ENCODE assay signal across 17 cellular contexts in the genomic region with DNA sequence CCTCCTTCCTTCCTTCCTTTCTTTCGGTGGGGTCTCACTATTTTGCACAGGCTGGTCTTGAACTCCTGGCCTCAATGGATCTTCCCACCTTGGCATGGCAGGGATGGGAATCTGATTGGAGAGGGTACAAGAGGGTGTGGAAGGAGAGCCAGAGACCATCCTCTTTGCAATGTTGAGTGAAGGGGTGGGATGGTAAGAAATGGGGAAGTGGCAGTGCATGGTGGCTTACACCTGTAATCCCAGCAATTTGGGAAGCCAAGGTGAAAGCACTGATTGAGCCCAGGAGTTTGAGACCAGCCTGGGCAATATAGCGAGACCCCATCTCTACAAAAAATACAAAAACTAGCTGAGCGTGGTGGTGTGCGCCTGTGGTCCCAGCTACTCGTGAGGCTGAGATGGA. TPM values are rescaled to one million over a fixed set of nuclear protein-coding genes. Genes with fewer than 3 reads are reported as not detected.
DNase-seq lines count a peak whose midpoint lies in the region; ATAC-seq and TF ChIP-seq lines count a peak whose summit lies in the region.
"Had no signal": no experiment of that assay in that cellular context is flagged by ENCODE, and none has a peak within 500 bp of the region (broad histone marks: within the 10 kb centered on the region; RNA-seq: fewer than 3 reads in every experiment).

No MANE protein-coding gene starts in this region.

- H3K27ac ChIP-seq in BLaER1 treated with 17β-estradiol and CSF1 and Interleukin-3, amounts not matched to agents 10 nM and 100 nM: no peak overlapping the region
- no peak overlapping the region for H3K27ac ChIP-seq in HEK293 (ENCODE audit: extremely low read depth, low read depth, low read length)
- H3K27ac ChIP-seq: C4-2B, HL-60 had no signal

- POLR2A ChIA-PET in HEK293 (lab: Yijun Ruan, JAX): interaction anchor here (0.6 to 0.7 kb wide), 4 partner anchors 109 to 174 kb away, joined by 3 to 7 read pairs (median 3); no protein-coding TSS in a partner anchor

- H3K36me3 Mint-ChIP-seq in memory B cell: peaks cover 10% of the 10 kb centered on the region

- peaks cover 5 to 27% (median 10%) of the 10 kb centered on the region in 11 experiments; a peak in 16 of 22 replicates for H3K36me3 ChIP-seq in BLaER1 treated with 17β-estradiol and CSF1 and Interleukin-3, amounts not matched to agents 10 nM and 100 nM
- peaks cover 8 to 9% of the 10 kb centered on the region in 2 experiments for H3K36me3 ChIP-seq in HEK293 (ENCODE audit: control insufficient read depth in 2 of 2, insufficient read depth in 1 of 2, low read length in 2 of 2)

- H3K9ac ChIP-seq in BLaER1 treated with 17β-estradiol and CSF1 and Interleukin-3, amounts not matched to agents 10 nM and 100 nM: no peak overlapping the region

- H3K9me3 ChIP-seq in BLaER1 treated with 17β-estradiol and CSF1 and Interleukin-3, amounts not matched to agents 10 nM and 100 nM (replicated peaks in 1 of 11): no peaks in the 10 kb centered on the region
- H3K9me3 ChIP-seq in HEK293 (ENCODE audit: control insufficient read depth, insufficient read depth, low read depth, low read length): no peaks in the 10 kb centered on the region

- intact Hi-C loops in head of caudate nucleus (cut with DNase I): no loop called here

- peaks cover 39 to 55% (median 47%) of the 10 kb centered on the region in 10 experiments for H3K4me1 ChIP-seq in BLaER1 treated with 17β-estradiol and CSF1 and Interleukin-3, amounts not matched to agents 10 nM and 100 nM
- H3K4me1 ChIP-seq in HEK293 (ENCODE audit: control insufficient read depth, insufficient read depth, low read length): peaks cover 5% of the 10 kb centered on the region

- H3K9me3 Mint-ChIP-seq in memory B cell: no peaks in the 10 kb centered on the region
- H3K9me3 Mint-ChIP-seq: CD4-positive, alpha-beta memory T cell; GM23338; HFFc6 had no signal

- H3K27me3 Mint-ChIP-seq in memory B cell: no peaks in the 10 kb centered on the region
- H3K27me3 Mint-ChIP-seq: B cell; CD4-positive, alpha-beta memory T cell had no signal

- DNase-seq in memory B cell (ENCODE audit: low spot score in 2 of 2) (no peak), head of caudate nucleus (no peak), dedifferentiated amniotic fluid mesenchymal stem cell (ENCODE audit: extremely low spot score) (no peak), mucosa of gallbladder (ENCODE audit: low spot score) (no peak)
- DNase-seq: Calu3; CD4-positive, alpha-beta memory T cell; DMS79 treated with DMSO at 0.1 percent for 48 hours; HCEC 1CT; HFFc6 had no signal

- H3K27me3 ChIP-seq in BLaER1 treated with 17β-estradiol and CSF1 and Interleukin-3, amounts not matched to agents 10 nM and 100 nM: no peaks in the 10 kb centered on the region

- CTCF ChIA-PET in HEK293 (lab: Yijun Ruan, JAX): no interaction called here

- peaks cover 31% of the 10 kb centered on the region for H3K4me1 Mint-ChIP-seq in memory B cell

- H3K4me3 ChIP-seq in BLaER1 treated with 17β-estradiol and CSF1 and Interleukin-3, amounts not matched to agents 10 nM and 100 nM: no peak overlapping the region
- no peak overlapping the region for H3K4me3 ChIP-seq in HEK293 (ENCODE audit: low read depth, low read length)
- H3K4me3 ChIP-seq: GM23338 had no signal

- H3K27ac Mint-ChIP-seq in memory B cell: peak overlapping the region; percentile 58
- H3K27ac Mint-ChIP-seq: GM23338, HFFc6 had no signal

- peaks cover 13 to 62% (median 36%) of the 10 kb centered on the region in 11 experiments; a peak in 18 of 22 replicates for H4K20me1 ChIP-seq in BLaER1 treated with 17β-estradiol and CSF1 and Interleukin-3, amounts not matched to agents 10 nM and 100 nM

- TF ChIP-seq CTCF in HEK293 (tag by site-specific recombination; IDR thresholded peaks at IDR 0.05): no peak

- no peak for ATAC-seq in memory B cell (ENCODE audit: low read depth)
- ATAC-seq: GM23338 had no signal

- H3K4me2 ChIP-seq in BLaER1 treated with 17β-estradiol and CSF1 and Interleukin-3, amounts not matched to agents 10 nM and 100 nM: peak overlapping the region; percentile 19 to 69 (median 52); a peak in 21 of 22 replicates
- H3K4me2 ChIP-seq: GM23338 had no signal

- H3K4me3 Mint-ChIP-seq in memory B cell: no peak overlapping the region
- H3K4me3 Mint-ChIP-seq: B cell; CD4-positive, alpha-beta memory T cell; GM23338; HFFc6 had no signal

TF ChIP-seq in HEK293, 187 proteins besides CTCF, POLR2A, EP300 and RAD21:
- TF ChIP-seq, protein P1, sequence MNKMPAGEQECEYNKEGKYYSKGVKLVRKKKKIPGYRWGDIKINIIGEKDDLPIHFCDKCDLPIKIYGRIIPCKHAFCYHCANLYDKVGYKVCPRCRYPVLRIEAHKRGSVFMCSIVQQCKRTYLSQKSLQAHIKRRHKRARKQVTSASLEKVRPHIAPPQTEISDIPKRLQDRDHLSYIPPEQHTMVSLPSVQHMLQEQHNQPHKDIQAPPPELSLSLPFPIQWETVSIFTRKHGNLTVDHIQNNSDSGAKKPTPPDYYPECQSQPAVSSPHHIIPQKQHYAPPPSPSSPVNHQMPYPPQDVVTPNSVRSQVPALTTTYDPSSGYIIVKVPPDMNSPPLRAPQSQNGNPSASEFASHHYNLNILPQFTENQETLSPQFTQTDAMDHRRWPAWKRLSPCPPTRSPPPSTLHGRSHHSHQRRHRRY (tag by site-specific recombination; IDR thresholded peaks at IDR 0.05): no peak
- TF ChIP-seq ZNF121 (tag by site-specific recombination; IDR thresholded peaks at IDR 0.05) (0 out of 2 replicates have a peak, but pooled peaks have one; percentile 37), ZNF626 (tag by site-specific recombination; IDR thresholded peaks at IDR 0.05) (no peak)

RNA-seq across cellular contexts. Expression of a gene that starts 5.5 kb away (rescaled TPM):
- 21.7 TPM for total RNA-seq in mucosa of gallbladder

RNA-seq across cellular contexts. Expression of a gene that starts 6.1 kb away (rescaled TPM):
- total RNA-seq in mucosa of gallbladder: 26.8 TPM

RNA-seq across cellular contexts. Expression of a gene that starts 23.3 kb away (rescaled TPM):
- 0.52 TPM for total RNA-seq in mucosa of gallbladder
- total RNA-seq: A172, HT1080 had no signal
